Comparison of ENCODE assay signal across 11 cellular contexts in genomic region chr16:15523092-15523541, GRCh38.
DNase-seq lines count a peak whose midpoint lies in the region; ATAC-seq, FAIRE-seq and TF ChIP-seq lines count a peak whose summit lies in the region.
"Had no signal": no experiment of that assay in that cellular context is flagged by ENCODE, and none has a peak within 500 bp of the region (broad histone marks: within the 10 kb centered on the region; RNA-seq: fewer than 3 reads in every experiment).

No MANE protein-coding gene starts in this region.

- no peaks in the 10 kb centered on the region for H3K9me2 ChIP-seq in Karpas-422 (replicated peaks; ENCODE audit: insufficient read depth, low read length)

- peak overlapping the region; percentile 76 for H3K4me2 ChIP-seq in Karpas-422 (ENCODE audit: low read depth, low read length, poor library complexity, severe bottlenecking)

- H3K27ac Mint-ChIP-seq in WTC11: no peak overlapping the region
- H3K27ac Mint-ChIP-seq in glutamatergic neuron (ENCODE audit: unreplicated experiment): no peak overlapping the region
- H3K27ac Mint-ChIP-seq: activated T-helper 2 cell treated with anti-CD3 and anti-CD28 coated beads, Interferon-gamma antibody, Interleukin-2, Interleukin-4, amounts not matched to agents 10 μg/mL and 5 μg/mL and 100 μg/mL, durations not matched to agents 14 hours and 24 hours and 36 hours; CD4-positive, alpha-beta T cell had no signal

- POLR2A ChIA-PET in WTC11 (lab: Charles Lee): interaction anchor here (0.6 kb wide), 1 partner anchor 19 kb away, joined by 4 read pairs; no protein-coding TSS in a partner anchor

- H3K4me1 ChIP-seq in Karpas-422 (ENCODE audit: low read length) (peaks cover 14% of the 10 kb centered on the region), liver (ENCODE audit: control insufficient read depth in 4 of 4, insufficient read depth in 4 of 4, low read length in 3 of 4) (peaks cover 0 to 15% (median 7%) of the 10 kb centered on the region in 4 donors), kidney (ENCODE audit: control insufficient read depth in 1 of 2, insufficient read depth in 1 of 2, low read depth in 1 of 2, low read length in 2 of 2) (peaks cover under 1 to 6% of the 10 kb centered on the region in 2 donors)

- H2AFZ ChIP-seq in Karpas-422 (ENCODE audit: low read length): peak overlapping the region; percentile 95

- H3K27me3 ChIP-seq in Karpas-422 (ENCODE audit: low read length): no peaks in the 10 kb centered on the region
- H3K27me3 ChIP-seq in liver (ENCODE audit: control insufficient read depth in 4 of 4, insufficient read depth in 4 of 4, low read length in 3 of 4): no peaks in the 10 kb centered on the region
- H3K27me3 ChIP-seq: pancreas had no signal

- no peaks in the 10 kb centered on the region for H4K20me1 ChIP-seq in Karpas-422 (ENCODE audit: insufficient read depth, low read depth, low read length)

- no peaks in the 10 kb centered on the region for H3K36me3 ChIP-seq in Karpas-422 (ENCODE audit: insufficient read depth, low read length)
- H3K36me3 ChIP-seq in liver (ENCODE audit: control insufficient read depth in 4 of 4, insufficient read depth in 3 of 4, low read depth in 1 of 4, low read length in 3 of 4): no peaks in the 10 kb centered on the region
- H3K36me3 ChIP-seq in kidney (ENCODE audit: control insufficient read depth in 1 of 2, insufficient read depth in 2 of 2, low read length in 2 of 2): no peaks in the 10 kb centered on the region
- H3K36me3 ChIP-seq: pancreas had no signal

- H3K9ac ChIP-seq in Karpas-422 (ENCODE audit: low read length): peak overlapping the region; percentile 37; the same call in 1 of the 2 replicates
- H3K9ac ChIP-seq in liver (ENCODE audit: low read depth in 1 of 2, low read length in 2 of 2): no peak overlapping the region
- no peak overlapping the region for H3K9ac ChIP-seq in kidney (ENCODE audit: low read length in 2 of 2)

- H3K27me3 Mint-ChIP-seq in WTC11 (ENCODE audit: low read depth) (no peaks in the 10 kb centered on the region), glutamatergic neuron (ENCODE audit: unreplicated experiment) (peaks cover 1% of the 10 kb centered on the region)
- H3K27me3 Mint-ChIP-seq: CD4-positive, alpha-beta T cell had no signal

- H3K4me3 ChIP-seq in Karpas-422 (ENCODE audit: low read length): peak overlapping the region; percentile 57
- no peak overlapping the region for H3K4me3 ChIP-seq in liver (ENCODE audit: low read depth in 1 of 3, low read length in 3 of 3)
- H3K4me3 ChIP-seq in kidney (ENCODE audit: low read length in 2 of 2): no peak overlapping the region
- H3K4me3 ChIP-seq: pancreas had no signal

- FAIRE-seq in kidney (lab: Jason Lieb, UNC): no peak
- FAIRE-seq: pancreas had no signal

- H3K27ac ChIP-seq in 22Rv1 (no peak overlapping the region), Karpas-422 (ENCODE audit: low read length) (no peak overlapping the region), liver (ENCODE audit: low read depth in 1 of 2, low read length in 2 of 2) (no peak overlapping the region), kidney (ENCODE audit: low read depth in 2 of 2, low read length in 2 of 2) (no peak overlapping the region)
- H3K27ac ChIP-seq: pancreas had no signal

- peaks cover 3% of the 10 kb centered on the region for H3K9me3 Mint-ChIP-seq in WTC11
- peaks cover 2% of the 10 kb centered on the region for H3K9me3 Mint-ChIP-seq in glutamatergic neuron (ENCODE audit: unreplicated experiment)
- H3K9me3 Mint-ChIP-seq: activated T-helper 2 cell treated with anti-CD3 and anti-CD28 coated beads, Interferon-gamma antibody, Interleukin-2, Interleukin-4, amounts not matched to agents 10 μg/mL and 5 μg/mL and 100 μg/mL, durations not matched to agents 14 hours and 24 hours and 36 hours; CD4-positive, alpha-beta T cell had no signal

- 54% methylated on average over 10 of the region's 10 CpGs for WGBS in liver

- H3K4me1 Mint-ChIP-seq in WTC11: no peaks in the 10 kb centered on the region
- peaks cover 7% of the 10 kb centered on the region for H3K4me1 Mint-ChIP-seq in glutamatergic neuron (ENCODE audit: low read depth, unreplicated experiment)

- CTCF ChIA-PET in WTC11 (lab: Charles Lee): interaction anchor here (0.5 to 1.4 kb wide), 3 partner anchors 28 to 101 kb away, joined by 3 to 8 read pairs (median 4); no protein-coding TSS in a partner anchor

- H3K36me3 Mint-ChIP-seq in WTC11 (no peaks in the 10 kb centered on the region), glutamatergic neuron (ENCODE audit: unreplicated experiment) (peaks cover 11% of the 10 kb centered on the region)

- peak; percentile 80 for DNase-seq in Karpas-422
- peak; percentile 18 for DNase-seq in WTC11 (ENCODE audit: low spot score)
- DNase-seq in glutamatergic neuron: no peak
- DNase-seq in glomerular visceral epithelial cell (ENCODE audit: extremely low spot score): no peak
- no peak for DNase-seq in kidney
- DNase-seq in ecto neural progenitor cell (ENCODE audit: low spot score): no peak

- no peak overlapping the region for H3K4me3 Mint-ChIP-seq in WTC11
- H3K4me3 Mint-ChIP-seq in glutamatergic neuron (ENCODE audit: unreplicated experiment): no peak overlapping the region
- H3K4me3 Mint-ChIP-seq: CD4-positive, alpha-beta T cell had no signal

- ATAC-seq in WTC11: peak; percentile 51

- H3K9me3 ChIP-seq in Karpas-422 (ENCODE audit: low read length) (no peaks in the 10 kb centered on the region), liver (ENCODE audit: control insufficient read depth in 4 of 4, low read length in 3 of 4) (no peaks in the 10 kb centered on the region), kidney (ENCODE audit: control insufficient read depth in 1 of 2, low read length in 2 of 2) (no peaks in the 10 kb centered on the region)
- H3K9me3 ChIP-seq: pancreas had no signal

- peak; percentile 55 for TF ChIP-seq CTCF in 22Rv1 (IDR thresholded peaks at IDR 0.05)
- TF ChIP-seq CTCF in WTC11 (IDR thresholded peaks at IDR 0.05): no peak
- peak; percentile 33 for TF ChIP-seq CTCF in liver (IDR thresholded peaks at IDR 0.05; ENCODE audit: low read depth, low read length, missing input control)
- no peak for TF ChIP-seq CTCF in glutamatergic neuron (IDR thresholded peaks at IDR 0.05; ENCODE audit: partially characterized antibody, unreplicated experiment)
- TF ChIP-seq CTCF in kidney (IDR thresholded peaks at IDR 0.05; ENCODE audit: borderline replicate concordance, extremely low read depth, insufficient read depth): no peak

- intact Hi-C loops in kidney (cut with DNase I): no loop called here

- no peaks in the 10 kb centered on the region for H3K79me2 ChIP-seq in Karpas-422 (ENCODE audit: low read length)

- peak; percentile 74 to 76 for TF ChIP-seq RAD21 in liver (IDR thresholded peaks at IDR 0.05)

TF ChIP-seq in WTC11, 78 proteins besides CTCF, POLR2A, EP300 and RAD21 (continues in another document):
- TF ChIP-seq FOXK1 (CRISPR knock-in tag; IDR thresholded peaks at IDR 0.05): no peak
- no peak for TF ChIP-seq SP1 (CRISPR knock-in tag; conservative IDR thresholded peaks at IDR 0.05)
- no peak for TF ChIP-seq CBFB (CRISPR knock-in tag; IDR thresholded peaks at IDR 0.05; ENCODE audit: low read depth)
- TF ChIP-seq, protein P1, sequence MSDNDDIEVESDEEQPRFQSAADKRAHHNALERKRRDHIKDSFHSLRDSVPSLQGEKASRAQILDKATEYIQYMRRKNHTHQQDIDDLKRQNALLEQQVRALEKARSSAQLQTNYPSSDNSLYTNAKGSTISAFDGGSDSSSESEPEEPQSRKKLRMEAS (CRISPR knock-in tag; IDR thresholded peaks at IDR 0.05): 0 out of 2 replicates have a peak, but pooled peaks have one; percentile 21

TF ChIP-seq in liver, 16 proteins besides CTCF, POLR2A, EP300 and RAD21:
- TF ChIP-seq HNF4G (IDR thresholded peaks at IDR 0.05) (no peak), TAF1 (conservative IDR thresholded peaks at IDR 0.05) (no peak), FOXA2 (IDR thresholded peaks at IDR 0.05) (no peak), FOXA1 (IDR thresholded peaks at IDR 0.05) (no peak), EGR1 (IDR thresholded peaks at IDR 0.05; ENCODE audit: low read depth in 2 of 2) (no peak), RXRA (IDR thresholded peaks at IDR 0.05) (no peak), SP1 (IDR thresholded peaks at IDR 0.05) (no peak), JUND (IDR thresholded peaks at IDR 0.05) (no peak)
- TF ChIP-seq, protein P1 (IDR thresholded peaks at IDR 0.05): no peak
- TF ChIP-seq, protein P2, sequence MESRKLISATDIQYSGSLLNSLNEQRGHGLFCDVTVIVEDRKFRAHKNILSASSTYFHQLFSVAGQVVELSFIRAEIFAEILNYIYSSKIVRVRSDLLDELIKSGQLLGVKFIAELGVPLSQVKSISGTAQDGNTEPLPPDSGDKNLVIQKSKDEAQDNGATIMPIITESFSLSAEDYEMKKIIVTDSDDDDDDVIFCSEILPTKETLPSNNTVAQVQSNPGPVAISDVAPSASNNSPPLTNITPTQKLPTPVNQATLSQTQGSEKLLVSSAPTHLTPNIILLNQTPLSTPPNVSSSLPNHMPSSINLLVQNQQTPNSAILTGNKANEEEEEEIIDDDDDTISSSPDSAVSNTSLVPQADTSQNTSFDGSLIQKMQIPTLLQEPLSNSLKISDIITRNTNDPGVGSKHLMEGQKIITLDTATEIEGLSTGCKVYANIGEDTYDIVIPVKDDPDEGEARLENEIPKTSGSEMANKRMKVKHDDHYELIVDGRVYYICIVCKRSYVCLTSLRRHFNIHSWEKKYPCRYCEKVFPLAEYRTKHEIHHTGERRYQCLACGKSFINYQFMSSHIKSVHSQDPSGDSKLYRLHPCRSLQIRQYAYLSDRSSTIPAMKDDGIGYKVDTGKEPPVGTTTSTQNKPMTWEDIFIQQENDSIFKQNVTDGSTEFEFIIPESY (IDR thresholded peaks at IDR 0.05): no peak

Comparison
In these comparisons a context has a peak if more than half of its experiments do, and no peak if none do; other contexts are left out.
1. CTCF ChIP-seq: peak in 22Rv1 (single experiment) and liver (single experiment); none in WTC11 (single experiment), glutamatergic neuron (single experiment) and kidney (single experiment).
2. DNase-seq: peak in Karpas-422 (single experiment) and WTC11 (single experiment); none in glutamatergic neuron (single experiment), glomerular visceral epithelial cell (single experiment), kidney (single experiment) and ecto neural progenitor cell (single experiment).